20 cellular contexts compared by ENCODE assay signal in genomic region chr19:1310853-1311180, GRCh38. TPM values are rescaled to one million over a fixed set of nuclear protein-coding genes. Genes with fewer than 3 reads are reported as not detected.
DNase-seq lines count a peak whose midpoint lies in the region; TF ChIP-seq lines count a peak whose summit lies in the region.
"Had no signal": no experiment of that assay in that cellular context is flagged by ENCODE, and none has a peak within 500 bp of the region (broad histone marks: within the 10 kb centered on the region; RNA-seq: fewer than 3 reads in every experiment).

No MANE protein-coding gene starts in this region.

- H3K36me3 ChIP-seq in BLaER1 treated with 17β-estradiol and CSF1 and Interleukin-3, amounts not matched to agents 10 nM and 100 nM, result no peaks in the 10 kb centered on the region
- H3K36me3 ChIP-seq in SJCRH30, result no peaks in the 10 kb centered on the region
- H3K36me3 ChIP-seq in neural progenitor cell, result no peaks in the 10 kb centered on the region
- H3K36me3 ChIP-seq: BE2C had no signal

- H3F3A ChIP-seq in neural progenitor cell (ENCODE audit: low read depth), result peaks cover 30% of the 10 kb centered on the region

- no peaks in the 10 kb centered on the region for H3K9me3 ChIP-seq in BLaER1 treated with 17β-estradiol and CSF1 and Interleukin-3, amounts not matched to agents 10 nM and 100 nM (replicated peaks in 1 of 11)
- H3K9me3 ChIP-seq in SJCRH30 (replicated peaks), result no peaks in the 10 kb centered on the region
- no peaks in the 10 kb centered on the region for H3K9me3 ChIP-seq in neural progenitor cell (ENCODE audit: low read depth)
- H3K9me3 ChIP-seq: A549, BE2C had no signal

- H2AFZ ChIP-seq in neural progenitor cell (replicated peaks), result no peak overlapping the region
- H2AFZ ChIP-seq: GM23248 had no signal

- H4K20me1 ChIP-seq in BLaER1 treated with 17β-estradiol and CSF1 and Interleukin-3, amounts not matched to agents 10 nM and 100 nM, result peaks cover 0 to 37% (median 13%) of the 10 kb centered on the region in 11 experiments; a peak in 14 of 22 replicates
- H4K20me1 ChIP-seq in neural progenitor cell (ENCODE audit: low read depth), result no peaks in the 10 kb centered on the region

- DNase-seq in SJCRH30 (no peak), neural progenitor cell (ENCODE audit: low spot score) (peak; percentile 69), NCI-H2196 (lab: John Stamatoyannopoulos, UW; ENCODE audit: unreplicated experiment) (no peak), NCI-H187 (lab: John Stamatoyannopoulos, UW) (no peak)
- DNase-seq in activated naive CD4-positive, alpha-beta T cell treated with anti-CD3 and anti-CD28 coated beads, Interleukin-2, amount 50 U/mL, for 16 hours, result no peak
- DNase-seq: 8988T; ACHN; AML-193; CD4-positive, alpha-beta T cell; CD8-positive, alpha-beta memory T cell; DMS 273 treated with DMSO at 0.1 percent for 48 hours; DMS79; EL; GF-D8; GM23248; HCEC 1CT had no signal

- H3K36me3 Mint-ChIP-seq in neural progenitor cell, result no peaks in the 10 kb centered on the region
- H3K36me3 Mint-ChIP-seq: CD8-positive, alpha-beta memory T cell had no signal

- no peak overlapping the region for H3K4me3 Mint-ChIP-seq in neural progenitor cell
- H3K4me3 Mint-ChIP-seq: CD4-positive, alpha-beta T cell; CD8-positive, alpha-beta memory T cell had no signal

- H3K4me3 ChIP-seq in BLaER1 treated with 17β-estradiol and CSF1 and Interleukin-3, amounts not matched to agents 10 nM and 100 nM, result no peak overlapping the region
- H3K4me3 ChIP-seq in SJCRH30 (peak overlapping the region; percentile 33; the same call in 1 of the 2 replicates), neural progenitor cell (no peak overlapping the region)
- H3K4me3 ChIP-seq: A549, GM23248 had no signal

- H3K27me3 Mint-ChIP-seq in neural progenitor cell (ENCODE audit: insufficient read depth, low read depth), result peaks cover 16% of the 10 kb centered on the region
- H3K27me3 Mint-ChIP-seq: CD4-positive, alpha-beta T cell had no signal

- H3K9ac ChIP-seq in BLaER1 treated with 17β-estradiol and CSF1 and Interleukin-3, amounts not matched to agents 10 nM and 100 nM, result no peak overlapping the region
- no peak overlapping the region for H3K9ac ChIP-seq in neural progenitor cell
- H3K9ac ChIP-seq: GM23248 had no signal

- H3K27me3 ChIP-seq in BLaER1 treated with 17β-estradiol and CSF1 and Interleukin-3, amounts not matched to agents 10 nM and 100 nM, result peaks cover 2 to 55% (median 22%) of the 10 kb centered on the region in 11 experiments
- H3K27me3 ChIP-seq in SJCRH30, result peaks cover 14% of the 10 kb centered on the region; the same call in 1 of the 2 replicates
- H3K27me3 ChIP-seq in neural progenitor cell, result peaks cover 11% of the 10 kb centered on the region
- H3K27me3 ChIP-seq: BE2C had no signal

- peaks cover 24 to 77% (median 61%) of the 10 kb centered on the region in 10 experiments for H3K4me1 ChIP-seq in BLaER1 treated with 17β-estradiol and CSF1 and Interleukin-3, amounts not matched to agents 10 nM and 100 nM
- peaks cover 30% of the 10 kb centered on the region for H3K4me1 ChIP-seq in SJCRH30
- H3K4me1 ChIP-seq in neural progenitor cell, result peaks cover 25% of the 10 kb centered on the region

- H3K4me2 ChIP-seq in BLaER1 treated with 17β-estradiol and CSF1 and Interleukin-3, amounts not matched to agents 10 nM and 100 nM, result peak overlapping the region in 8 of 11 experiments; percentile 67 to 97 (median 82); a peak in 15 of 22 replicates
- peak overlapping the region; percentile 62 for H3K4me2 ChIP-seq in neural progenitor cell
- H3K4me2 ChIP-seq: A549 had no signal

- H3K4me1 Mint-ChIP-seq in neural progenitor cell, result peaks cover 14% of the 10 kb centered on the region
- H3K4me1 Mint-ChIP-seq: CD8-positive, alpha-beta memory T cell had no signal

- H3K27ac ChIP-seq in BLaER1 treated with 17β-estradiol and CSF1 and Interleukin-3, amounts not matched to agents 10 nM and 100 nM, result no peak overlapping the region
- H3K27ac ChIP-seq in SJCRH30 (no peak overlapping the region), neural progenitor cell (no peak overlapping the region)
- H3K27ac ChIP-seq: C4-2B, GM23248 had no signal

- no peak overlapping the region for H3K27ac Mint-ChIP-seq in neural progenitor cell
- H3K27ac Mint-ChIP-seq: CD4-positive, alpha-beta T cell; CD8-positive, alpha-beta memory T cell had no signal

- TF ChIP-seq CTCF in neural progenitor cell (IDR thresholded peaks at IDR 0.05), result no peak

- no peaks in the 10 kb centered on the region for H3K9me3 Mint-ChIP-seq in neural progenitor cell
- H3K9me3 Mint-ChIP-seq: CD4-positive, alpha-beta T cell; CD8-positive, alpha-beta memory T cell had no signal

- no peaks in the 10 kb centered on the region for H3K79me2 ChIP-seq in neural progenitor cell (ENCODE audit: low read depth)

RNA-seq across cellular contexts. Expression of gene EFNA2, which starts 25.1 kb away (rescaled TPM):
- total RNA-seq in SJCRH30 (2014; rRNA removed; shearing (Covaris generic)), result 1.0 and 2.8 TPM in 2 replicates
- 13.2 and 34.7 TPM in 2 replicates for total RNA-seq in neural progenitor cell (ENCODE audit: low replicate concordance)
- total RNA-seq: CD4-positive, alpha-beta T cell; CD8-positive, alpha-beta memory T cell; GM23248 had no signal

RNA-seq across cellular contexts. Expression of gene FAM174C, which starts 35.5 kb away (rescaled TPM):
- total RNA-seq in SJCRH30 (2014; rRNA removed; shearing (Covaris generic)), result 22.3 and 25.1 TPM in 2 replicates
- 4.8 and 14.6 TPM in 2 replicates for total RNA-seq in neural progenitor cell (ENCODE audit: low replicate concordance)

RNA-seq across cellular contexts. Expression of gene CIRBP, which starts 41.7 kb away (rescaled TPM):
- 159 and 181 TPM in 2 replicates for total RNA-seq in SJCRH30 (2014; rRNA removed; shearing (Covaris generic))
- total RNA-seq in neural progenitor cell (ENCODE audit: low replicate concordance), result 395 and 737 TPM in 2 replicates
